In the genomic region with DNA sequence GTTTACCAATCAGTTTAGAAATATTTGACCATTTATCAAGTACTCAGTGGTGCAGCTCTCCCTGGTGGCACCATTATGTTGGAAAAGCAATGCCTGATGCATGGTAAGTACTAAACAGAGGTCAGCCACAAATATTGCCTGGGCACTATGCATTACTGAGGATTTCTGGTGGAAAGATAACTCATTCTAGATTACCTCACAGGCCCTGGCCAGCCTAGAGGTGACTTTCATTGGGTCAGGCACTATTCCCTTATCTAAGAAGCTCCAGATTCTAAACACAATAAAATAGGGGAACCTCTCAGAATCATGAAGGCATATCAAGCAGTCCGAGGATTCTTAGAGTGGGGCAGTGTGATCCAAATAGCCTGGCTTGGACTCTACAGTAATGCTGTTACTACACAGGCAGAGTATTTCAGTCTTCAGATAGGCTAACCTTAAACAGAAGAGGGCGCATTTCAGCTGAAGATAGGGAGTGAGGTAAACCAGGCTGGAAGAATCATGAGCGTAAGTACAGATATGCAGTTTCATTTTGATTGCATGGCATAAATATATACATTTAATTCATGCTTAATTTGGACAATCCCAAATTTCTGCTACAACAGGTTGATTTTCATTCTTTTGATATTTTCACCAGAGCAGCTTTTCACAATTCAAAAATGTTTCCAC, we compare ENCODE assay signal across 8 cellular contexts. TPM values are rescaled to one million over a fixed set of nuclear protein-coding genes. Genes with fewer than 3 reads are reported as not detected.
DNase-seq lines count a peak whose midpoint lies in the region; ATAC-seq, FAIRE-seq and TF ChIP-seq lines count a peak whose summit lies in the region.

No MANE protein-coding gene starts in this region.

- no peaks in the 10 kb centered on the region for H3K27me3 ChIP-seq in A673 (replicated peaks; ENCODE audit: insufficient read depth, low read depth, low read length, poor library complexity)
- H3K27me3 ChIP-seq in HepG2 (ENCODE audit: control insufficient read depth in 1 of 2, insufficient read depth in 2 of 2, low read length in 2 of 2), result no peaks in the 10 kb centered on the region

- in situ Hi-C loops in GM13977 (cut with MboI; ENCODE audit: low pct_unique_long_range_greater_than_20kb, low sequenced_read_pairs, unreplicated experiment), result no loop called here
- in situ Hi-C loops in HepG2 (cut with HindIII; ENCODE audit: extremely low pct_ligation_motif_present, low pct_unique_long_range_greater_than_20kb), result no loop called here

- TF ChIP-seq EP300 in HepG2 (IDR thresholded peaks at IDR 0.05; ENCODE audit: low read depth in 2 of 2, low read length in 2 of 2) (no peak), HepG2 (CRISPR knock-in tag; IDR thresholded peaks at IDR 0.05; ENCODE audit: borderline replicate concordance) (no peak)

- BruUV-seq in A673 (replicated peaks; lab: Mats Ljungman, UMichigan), result no TSS peak
- no TSS peak for BruUV-seq in HepG2 (replicated peaks; lab: Mats Ljungman, UMichigan)

- POLR2A ChIA-PET in A673 (lab: Charles Lee; ENCODE audit: low non-redundant PET), result no interaction called here
- POLR2A ChIA-PET in HepG2 (lab: Yijun Ruan, JAX), result no interaction called here

- FAIRE-seq in HepG2 (lab: Jason Lieb, UNC), result peak; percentile 83

- no peaks in the 10 kb centered on the region for H3K79me2 ChIP-seq in HepG2 (ENCODE audit: insufficient read depth, low read length)

- peak; percentile 96 for ATAC-seq in HG02623 (IDR thresholded peaks at IDR 0.05; ENCODE audit: unreplicated experiment)
- ATAC-seq in HepG2, result peak; percentile 100

- no peak for TF ChIP-seq POLR2A in HepG2 (IDR thresholded peaks at IDR 0.05; ENCODE audit: insufficient read depth in 1 of 2, low read depth in 2 of 2, low read length in 2 of 2)

- intact Hi-C loops in A673 (cut with micrococcal nuclease; ENCODE audit: unreplicated experiment) (loop anchor here (5.0 kb wide), 3 partner anchors 265 to 495 kb away; partner anchors contain the start of genes LOC128125822 and PTP4A1), HepG2 (cut with micrococcal nuclease; ENCODE audit: unreplicated experiment) (loop anchor here (1.0 kb wide), 3 partner anchors 291 to 495 kb away; no protein-coding TSS in a partner anchor)

- DNase-seq in A673 (ENCODE audit: low spot score) (peak; percentile 59), GM13977 (ENCODE audit: low spot score) (peak; percentile 27), MV-4-11 (lab: John Stamatoyannopoulos, UW) (peak; percentile 47), HepG2 (ENCODE audit: low spot score) (peak; percentile 72), amygdala (lab: John Stamatoyannopoulos, UW) (no peak), NK-92 (lab: John Stamatoyannopoulos, UW; ENCODE audit: unreplicated experiment) (no peak)

- no peaks in the 10 kb centered on the region for H3K36me3 ChIP-seq in A673 (ENCODE audit: insufficient read depth, low read length, poor library complexity, severe bottlenecking)
- H3K36me3 ChIP-seq in HepG2 (replicated peaks in 1 of 2; ENCODE audit: control insufficient read depth in 1 of 2, insufficient read depth in 2 of 2, low read length in 2 of 2), result no peaks in the 10 kb centered on the region

- H3K9ac ChIP-seq in HepG2 (ENCODE audit: insufficient read depth, low read depth, low read length), result no peak overlapping the region

- CTCF ChIA-PET in A673 (lab: Charles Lee) (interaction anchor here (0.6 to 0.9 kb wide), 2 partner anchors 457 to 495 kb away, joined by 5 read pairs; no protein-coding TSS in a partner anchor), HepG2 (lab: Yijun Ruan, JAX; ENCODE audit: low intra/inter-chr PET ratio, low total read pairs) (interaction anchor here (0.9 to 2.1 kb wide), 3 partner anchors 266 to 495 kb away, joined by 4 to 12 read pairs (median 10); no protein-coding TSS in a partner anchor)

- H4K20me1 ChIP-seq in HepG2 (ENCODE audit: insufficient read depth, low read length), result no peaks in the 10 kb centered on the region

- H3K4me3 ChIP-seq in A673 (ENCODE audit: low read depth, low read length, poor library complexity, severe bottlenecking), result no peak overlapping the region
- no peak overlapping the region for H3K4me3 ChIP-seq in WI38 (ENCODE audit: low read depth, low read length)
- peak overlapping the region in 1 of 3 experiments; percentile 2; a peak in 2 of 6 replicates for H3K4me3 ChIP-seq in HepG2 (replicated peaks in 1 of 3; ENCODE audit: insufficient read depth in 1 of 3, low read depth in 2 of 3, low read length in 3 of 3)

- peak; percentile 73 for TF ChIP-seq RAD21 in HepG2 (CRISPR knock-in tag; IDR thresholded peaks at IDR 0.05)

- H3K27ac ChIP-seq in A673 (ENCODE audit: low read depth, low read length, poor library complexity, severe bottlenecking), result no peak overlapping the region
- no peak overlapping the region for H3K27ac ChIP-seq in HepG2 (ENCODE audit: extremely low read length, insufficient read depth, low read length)

- H2AFZ ChIP-seq in HepG2 (ENCODE audit: low read length), result no peak overlapping the region

- H3K4me2 ChIP-seq in HepG2 (ENCODE audit: low read depth, low read length), result peak overlapping the region; percentile 43

- no peaks in the 10 kb centered on the region for H3K4me1 ChIP-seq in A673 (ENCODE audit: insufficient read depth, low read length, poor library complexity, severe bottlenecking)
- H3K4me1 ChIP-seq in HepG2 (ENCODE audit: insufficient read depth, low read length), result peaks cover 18% of the 10 kb centered on the region

- WGBS in HepG2 (ENCODE audit: low lambda C conversion rate), result 14% methylated on average over 3 of the region's 3 CpGs

- H3K9me3 ChIP-seq in A673 (ENCODE audit: low read depth, low read length, poor library complexity, severe bottlenecking) (no peaks in the 10 kb centered on the region), HepG2 (ENCODE audit: low read length) (no peaks in the 10 kb centered on the region)

- peak; percentile 68 for TF ChIP-seq CTCF in A673 (conservative IDR thresholded peaks at IDR 0.05; ENCODE audit: low read depth, low read length)
- peak; percentile 61 for TF ChIP-seq CTCF in GM13977 (IDR thresholded peaks at IDR 0.05; ENCODE audit: extremely low read depth, insufficient read depth, missing control alignments)
- peak; percentile 44 for TF ChIP-seq CTCF in WI38 (IDR thresholded peaks at IDR 0.05; ENCODE audit: low read depth, low read length)
- peak; percentile 84 for TF ChIP-seq CTCF in HepG2 (CRISPR knock-in tag; IDR thresholded peaks at IDR 0.05)

TF ChIP-seq in HepG2, 621 proteins besides CTCF, POLR2A, EP300 and RAD21 (continues in another document):
- TF ChIP-seq HDAC2 (CRISPR knock-in tag; IDR thresholded peaks at IDR 0.05) (no peak), POLR2AphosphoS5 (IDR thresholded peaks at IDR 0.05; ENCODE audit: low read depth, low read length) (no peak), ZNF747 (CRISPR knock-in tag; IDR thresholded peaks at IDR 0.05; ENCODE audit: borderline replicate concordance) (no peak), PBX2 (CRISPR knock-in tag; IDR thresholded peaks at IDR 0.05) (no peak), KDM2A (CRISPR knock-in tag; IDR thresholded peaks at IDR 0.05; ENCODE audit: borderline replicate concordance, low read depth) (no peak), CBX2 (IDR thresholded peaks at IDR 0.05; ENCODE audit: low read depth, low read length) (no peak), CBX2 (CRISPR knock-in tag; IDR thresholded peaks at IDR 0.05; ENCODE audit: low read depth) (no peak), PLRG1 (conservative IDR thresholded peaks at IDR 0.05) (no peak), ZNF557 (CRISPR knock-in tag; IDR thresholded peaks at IDR 0.05) (no peak), CHD4 (IDR thresholded peaks at IDR 0.05; ENCODE audit: borderline replicate concordance, low read length) (no peak), REPIN1 (CRISPR knock-in tag; IDR thresholded peaks at IDR 0.05; ENCODE audit: borderline replicate concordance, low read depth) (no peak), HMG20A (CRISPR knock-in tag; IDR thresholded peaks at IDR 0.05; ENCODE audit: borderline replicate concordance) (peak; percentile 37; the same call in 1 of the 2 replicates), ZSCAN20 (CRISPR knock-in tag; IDR thresholded peaks at IDR 0.05; ENCODE audit: borderline replicate concordance) (no peak), MIER2 (CRISPR knock-in tag; IDR thresholded peaks at IDR 0.05) (no peak), ZNF431 (CRISPR knock-in tag; IDR thresholded peaks at IDR 0.05; ENCODE audit: borderline replicate concordance, low read depth) (no peak)

RNA-seq across cellular contexts. Expression of gene LGSN, which starts 12.1 kb away (rescaled TPM):
- total RNA-seq in A673 (2021) (not detected in 2 replicates), HepG2 (2016; rRNA removed; fragmentation: Illumina TruSeq; extraction: Trizol) (0.13 and 0.53 TPM in 2 replicates)
- total RNA-seq in HepG2 (2016; cell fraction: cytosol; rRNA removed; fragmentation: Illumina TruSeq; extraction: Trizol; ENCODE audit: low read depth), result not detected in 2 replicates
- 0.09 and 0.34 TPM in 2 replicates for total RNA-seq in HepG2 (2016; cell fraction: insoluble cytoplasmic fraction; rRNA removed; fragmentation: Illumina TruSeq; extraction: Trizol)
- 0.12 TPM in 1 of 2 replicates, not detected in the other for total RNA-seq in HepG2 (2016; cell fraction: membrane; rRNA removed; fragmentation: Illumina TruSeq; extraction: Trizol)
- total RNA-seq in HepG2 (2016; cell fraction: nucleus; rRNA removed; fragmentation: Illumina TruSeq; extraction: Trizol), result 0.06 and 0.43 TPM in 2 replicates
- 0.51 and 0.63 TPM in 2 replicates for polyA plus RNA-seq in HepG2 (2011; rRNA removed)
- 0.20 and 0.22 TPM in 2 replicates for polyA plus RNA-seq in HepG2 (2011; cell fraction: cytosol; rRNA removed)
- polyA plus RNA-seq in HepG2 (2011; cell fraction: nucleus; rRNA removed), result 0.98 and 1.5 TPM in 2 replicates
- polyA plus RNA-seq in HepG2 (2012), result 0.72 and 0.73 TPM in 2 replicates
- polyA plus RNA-seq in HepG2 (2016; cell fraction: cytosol; fragmentation: Illumina TruSeq; extraction: Trizol; ENCODE audit: low read depth), result not detected in 2 replicates
- 0.05 TPM in 1 of 2 replicates, not detected in the other for polyA plus RNA-seq in HepG2 (2016; cell fraction: insoluble cytoplasmic fraction; fragmentation: Illumina TruSeq; extraction: Trizol; ENCODE audit: low read depth)
- not detected in 2 replicates for polyA plus RNA-seq in HepG2 (2016; cell fraction: membrane; fragmentation: Illumina TruSeq; extraction: Trizol; ENCODE audit: low read depth)
- polyA plus RNA-seq in HepG2 (2016; cell fraction: nucleus; fragmentation: Illumina TruSeq; extraction: Trizol; ENCODE audit: insufficient read depth, low read depth), result 0.18 and 0.44 TPM in 2 replicates
- 0.42 and 5.4 TPM in 2 replicates for polyA minus RNA-seq in HepG2 (2011; rRNA and poly(A)+ RNA removed; ENCODE audit: low replicate concordance)
- 0.53 and 0.69 TPM in 2 replicates for polyA minus RNA-seq in HepG2 (2011; cell fraction: cytosol; rRNA and poly(A)+ RNA removed)
- 2.4 and 3.5 TPM in 2 replicates for polyA minus RNA-seq in HepG2 (2011; cell fraction: nucleus; rRNA and poly(A)+ RNA removed)

Comparison
In these comparisons a context has a peak if more than half of its experiments do, and no peak if none do; other contexts are left out.
1. DNase-seq: peak in A673 (single experiment), GM13977 (single experiment), MV-4-11 (single experiment) and HepG2 (single experiment); none in amygdala (0 of 56) and NK-92 (single experiment).
2. Peak in every context shown above with its lines, with median percentiles within 50 percentile points of each other: CTCF ChIP-seq.